Comparison of ENCODE assay signal across 10 cellular contexts in the genomic region with DNA sequence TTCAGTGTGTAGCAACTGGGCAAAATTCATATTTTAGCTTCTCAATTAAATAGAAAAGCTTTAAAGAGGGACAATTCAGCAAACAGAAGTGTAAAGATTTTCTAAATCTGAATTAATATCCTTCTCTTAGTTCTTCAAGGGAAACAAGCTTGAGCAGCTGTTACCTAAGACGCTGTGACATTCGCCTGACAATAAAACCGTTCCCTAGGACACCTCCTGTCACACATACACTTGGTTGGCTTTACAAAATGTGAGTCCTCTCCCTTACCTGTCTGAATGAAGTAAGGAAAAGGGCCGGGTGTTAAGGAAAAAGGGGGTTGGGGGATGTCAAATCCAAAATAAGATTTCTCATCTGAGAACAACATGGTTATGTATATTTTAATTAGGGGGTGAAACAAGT. TPM values are rescaled to one million over a fixed set of nuclear protein-coding genes. Genes with fewer than 3 reads are reported as not detected.
DNase-seq lines count a peak whose midpoint lies in the region; ATAC-seq and TF ChIP-seq lines count a peak whose summit lies in the region.
"Had no signal": no experiment of that assay in that cellular context is flagged by ENCODE, and none has a peak within 500 bp of the region (broad histone marks: within the 10 kb centered on the region; RNA-seq: fewer than 3 reads in every experiment).

No MANE protein-coding gene starts in this region.

- intact Hi-C loops in heart right ventricle (cut with DNase I): loop anchor here in 4 of 10 donors (5.0 kb wide), 5 partner anchors 81 to 129 kb away; a partner anchor contains a TSS
- intact Hi-C loops in left ventricle myocardium superior (cut with micrococcal nuclease): loop anchor here (10.0 kb wide), 1 partner anchor 93 kb away; no protein-coding TSS in a partner anchor
- intact Hi-C loops in activated T-helper 2 cell treated with anti-CD3 and anti-CD28 coated beads, Interferon-gamma antibody, Interleukin-2, Interleukin-4, amounts not matched to agents 10 μg/mL and 5 μg/mL and 100 μg/mL, durations not matched to agents 14 hours and 24 hours and 36 hours (cut with micrococcal nuclease): loop anchor here (5.0 to 10.0 kb wide), 2 partner anchors 327 to 439 kb away; no protein-coding TSS in a partner anchor
- intact Hi-C loops in upper lobe of right lung (cut with DNase I): no loop called here

- peaks cover 69% of the 10 kb centered on the region for H3K4me1 Mint-ChIP-seq in activated T-helper 2 cell treated with anti-CD3 and anti-CD28 coated beads, Interferon-gamma antibody, Interleukin-2, Interleukin-4, amounts not matched to agents 10 μg/mL and 5 μg/mL and 100 μg/mL, durations not matched to agents 14 hours and 24 hours and 36 hours (ENCODE audit: low read depth)

- H3K9me3 ChIP-seq in heart right ventricle (no peaks in the 10 kb centered on the region), muscle layer of colon (ENCODE audit: low read length) (no peaks in the 10 kb centered on the region), upper lobe of right lung (no peaks in the 10 kb centered on the region)
- H3K9me3 ChIP-seq: upper lobe of left lung had no signal

- TF ChIP-seq CTCF in heart right ventricle (IDR thresholded peaks at IDR 0.05): no peak
- no peak for TF ChIP-seq CTCF in upper lobe of right lung (IDR thresholded peaks at IDR 0.05)

- H3K27me3 ChIP-seq in heart right ventricle (no peaks in the 10 kb centered on the region), muscle layer of colon (ENCODE audit: control insufficient read depth in 1 of 2, insufficient read depth in 2 of 2, low read length in 2 of 2) (no peaks in the 10 kb centered on the region), upper lobe of right lung (no peaks in the 10 kb centered on the region)
- H3K27me3 ChIP-seq: upper lobe of left lung had no signal

- ATAC-seq in heart right ventricle (no peak), left ventricle myocardium superior (no peak), upper lobe of right lung (no peak), GM18861 (IDR thresholded peaks at IDR 0.05; ENCODE audit: unreplicated experiment) (no peak)

- H3K27ac Mint-ChIP-seq in activated T-helper 2 cell treated with anti-CD3 and anti-CD28 coated beads, Interferon-gamma antibody, Interleukin-2, Interleukin-4, amounts not matched to agents 10 μg/mL and 5 μg/mL and 100 μg/mL, durations not matched to agents 14 hours and 24 hours and 36 hours: no peak overlapping the region

- no peaks in the 10 kb centered on the region for H3K27me3 Mint-ChIP-seq in activated T-helper 2 cell treated with anti-CD3 and anti-CD28 coated beads, Interferon-gamma antibody, Interleukin-2, Interleukin-4, amounts not matched to agents 10 μg/mL and 5 μg/mL and 100 μg/mL, durations not matched to agents 14 hours and 24 hours and 36 hours (ENCODE audit: low read depth)

- no peaks in the 10 kb centered on the region for H3K36me3 Mint-ChIP-seq in activated T-helper 2 cell treated with anti-CD3 and anti-CD28 coated beads, Interferon-gamma antibody, Interleukin-2, Interleukin-4, amounts not matched to agents 10 μg/mL and 5 μg/mL and 100 μg/mL, durations not matched to agents 14 hours and 24 hours and 36 hours (ENCODE audit: low read depth)

- H3K27ac ChIP-seq in heart right ventricle (peak overlapping the region in 7 of 10 donors; percentile 97 to 100 (median 99)), muscle layer of colon (ENCODE audit: low read depth, low read length) (peak overlapping the region; percentile 96), upper lobe of right lung (peak overlapping the region; percentile 98)

- H3K4me1 ChIP-seq in heart right ventricle (peaks cover 0 to 76% (median 64%) of the 10 kb centered on the region in 9 donors), muscle layer of colon (ENCODE audit: insufficient read depth, low read length) (peaks cover 38% of the 10 kb centered on the region), upper lobe of right lung (peaks cover 48% of the 10 kb centered on the region)

- WGBS in heart right ventricle, 2 donors: 53% methylated on average over 4 of the region's 4 CpGs

- peak overlapping the region; percentile 91 for H3K4me3 Mint-ChIP-seq in activated T-helper 2 cell treated with anti-CD3 and anti-CD28 coated beads, Interferon-gamma antibody, Interleukin-2, Interleukin-4, amounts not matched to agents 10 μg/mL and 5 μg/mL and 100 μg/mL, durations not matched to agents 14 hours and 24 hours and 36 hours (ENCODE audit: low read depth)

- H3K4me3 ChIP-seq in heart right ventricle (peak overlapping the region in 3 of 10 donors; percentile 72 to 99 (median 93)), muscle layer of colon (ENCODE audit: low read depth in 1 of 2, low read length in 2 of 2) (no peak overlapping the region), upper lobe of right lung (no peak overlapping the region)

- no peaks in the 10 kb centered on the region for H3K36me3 ChIP-seq in heart right ventricle
- H3K36me3 ChIP-seq in muscle layer of colon (ENCODE audit: insufficient read depth, low read length): no peaks in the 10 kb centered on the region
- no peaks in the 10 kb centered on the region for H3K36me3 ChIP-seq in upper lobe of right lung
- H3K36me3 ChIP-seq: upper lobe of left lung had no signal

- H3K9ac ChIP-seq in muscle layer of colon (ENCODE audit: low read length): no peak overlapping the region

- no peaks in the 10 kb centered on the region for H3K9me3 Mint-ChIP-seq in activated T-helper 2 cell treated with anti-CD3 and anti-CD28 coated beads, Interferon-gamma antibody, Interleukin-2, Interleukin-4, amounts not matched to agents 10 μg/mL and 5 μg/mL and 100 μg/mL, durations not matched to agents 14 hours and 24 hours and 36 hours

- DNase-seq in heart right ventricle (no peak), left ventricle myocardium superior (no peak), upper lobe of right lung (no peak), islet precursor cell (no peak), HuH-7.5 (ENCODE audit: low spot score) (no peak)
- no peak for DNase-seq in activated T-helper 2 cell treated with anti-CD3 and anti-CD28 coated beads, Interferon-gamma antibody, Interleukin-2, Interleukin-4, amounts not matched to agents 10 μg/mL and 5 μg/mL and 100 μg/mL, durations not matched to agents 14 hours and 24 hours and 36 hours (ENCODE audit: low spot score)
- DNase-seq: T-helper 9 cell had no signal

RNA-seq across cellular contexts. Expression of a gene that starts 2.1 kb away (rescaled TPM):
- total RNA-seq in heart right ventricle (10 to 100 TPM; 11.3 to 20.9 (median 16.6) TPM), left ventricle myocardium superior (14.6 TPM), upper lobe of right lung (20.7 TPM)
- 1 to 10 TPM; 5.6 to 6.3 TPM for polyA plus RNA-seq in heart right ventricle
- 29.2 and 31.0 TPM in 2 replicates for total RNA-seq in activated T-helper 2 cell treated with anti-CD3 and anti-CD28 coated beads, Interferon-gamma antibody, Interleukin-2, Interleukin-4, amounts not matched to agents 10 μg/mL and 5 μg/mL and 100 μg/mL, durations not matched to agents 14 hours and 24 hours and 36 hours
